1 cellular context compared by ENCODE assay signal in genomic region chr12:47819902-47820630, GRCh38.
TF ChIP-seq lines count a peak whose summit lies in the region.

Gene HDAC7, minus strand, starts transcription at chr12:47819903. Its CDS starts 118 bp downstream, at chr12:47819785.

TF ChIP-seq in HepG2, 621 proteins besides CTCF, POLR2A, EP300 and RAD21 (continued from another document and continues in another):
- TF ChIP-seq ZNF646 (CRISPR knock-in tag; IDR thresholded peaks at IDR 0.05) (no peak), KLF16 (CRISPR knock-in tag; IDR thresholded peaks at IDR 0.05) (0 out of 4 replicates have a peak, but pooled peaks of 1 of the 2 experiments have one; percentile 53), ZNF296 (CRISPR knock-in tag; conservative IDR thresholded peaks at IDR 0.05) (no peak), AHR (CRISPR knock-in tag; IDR thresholded peaks at IDR 0.05) (no peak), CREB1 (IDR thresholded peaks at IDR 0.05) (no peak), CREB1 (CRISPR knock-in tag; IDR thresholded peaks at IDR 0.05) (no peak), HNF1B (CRISPR knock-in tag; IDR thresholded peaks at IDR 0.05) (no peak), FOXP4 (CRISPR knock-in tag; IDR thresholded peaks at IDR 0.05) (no peak), ZNF678 (CRISPR knock-in tag; IDR thresholded peaks at IDR 0.05) (no peak), BRCA1 (CRISPR knock-in tag; IDR thresholded peaks at IDR 0.05) (no peak), ZBTB34 (CRISPR knock-in tag; IDR thresholded peaks at IDR 0.05) (no peak), ZNF281 (CRISPR knock-in tag; IDR thresholded peaks at IDR 0.05; ENCODE audit: borderline replicate concordance) (peak; percentile 51; the same call in 1 of the 2 replicates), MTF2 (CRISPR knock-in tag; IDR thresholded peaks at IDR 0.05; ENCODE audit: borderline replicate concordance) (no peak), ZBTB37 (CRISPR knock-in tag; IDR thresholded peaks at IDR 0.05) (no peak), NFYC (CRISPR knock-in tag; IDR thresholded peaks at IDR 0.05) (no peak), DBP (CRISPR knock-in tag; IDR thresholded peaks at IDR 0.05; ENCODE audit: not compliant biosample characterization) (no peak), ZNF597 (CRISPR knock-in tag; IDR thresholded peaks at IDR 0.05) (no peak), ZNF740 (CRISPR knock-in tag; IDR thresholded peaks at IDR 0.05) (peak; percentile 67; the same call in 1 of the 2 replicates), NR2F6 (IDR thresholded peaks at IDR 0.05) (no peak), NR2F6 (CRISPR knock-in tag; IDR thresholded peaks at IDR 0.05) (no peak), ZNF577 (CRISPR knock-in tag; IDR thresholded peaks at IDR 0.05; ENCODE audit: borderline replicate concordance, low read depth) (no peak), ZNF253 (CRISPR knock-in tag; IDR thresholded peaks at IDR 0.05; ENCODE audit: borderline replicate concordance) (no peak), GLI4 (CRISPR knock-in tag; IDR thresholded peaks at IDR 0.05; ENCODE audit: borderline replicate concordance) (no peak), GPBP1L1 (CRISPR knock-in tag; IDR thresholded peaks at IDR 0.05) (no peak), ATF7 (IDR thresholded peaks at IDR 0.05) (no peak), ATF7 (CRISPR knock-in tag; IDR thresholded peaks at IDR 0.05) (no peak), ZNF18 (CRISPR knock-in tag; IDR thresholded peaks at IDR 0.05; ENCODE audit: insufficient replicate concordance) (no peak), CREB3 (CRISPR knock-in tag; IDR thresholded peaks at IDR 0.05) (no peak), ISL2 (CRISPR knock-in tag; IDR thresholded peaks at IDR 0.05) (no peak), SP2 (CRISPR knock-in tag; IDR thresholded peaks at IDR 0.05) (no peak), MZF1 (CRISPR knock-in tag; IDR thresholded peaks at IDR 0.05; ENCODE audit: borderline replicate concordance) (no peak)
